ENCODE assay signal across 8 cellular contexts in genomic region chr14:94174622-94175402, GRCh38. TPM values are rescaled to one million over a fixed set of nuclear protein-coding genes. Genes with fewer than 3 reads are reported as not detected.
DNase-seq lines count a peak whose midpoint lies in the region; ATAC-seq and TF ChIP-seq lines count a peak whose summit lies in the region.

No MANE protein-coding gene starts in this region.

- peak overlapping the region; percentile 13 for H3K4me2 ChIP-seq in neural cell (ENCODE audit: low read length)

- peak overlapping the region; percentile 94 for H3K4me3 Mint-ChIP-seq in T-helper 17 cell

- peaks cover 0 to 5% of the 10 kb centered on the region in 2 donors for H3K27me3 ChIP-seq in esophagus (ENCODE audit: control insufficient read depth in 1 of 2, insufficient read depth in 2 of 2, low read length in 2 of 2)
- peaks cover 30% of the 10 kb centered on the region for H3K27me3 ChIP-seq in neural cell (ENCODE audit: insufficient read depth, low read depth, low read length)

- no peaks in the 10 kb centered on the region for H3K36me3 Mint-ChIP-seq in T-helper 17 cell (ENCODE audit: low read depth)

- ATAC-seq in T-helper 17 cell (no peak), GM18909 (IDR thresholded peaks at IDR 0.05; ENCODE audit: poor library complexity, unreplicated experiment) (no peak)

- no peak for TF ChIP-seq RAD21 in neural cell (conservative IDR thresholded peaks at IDR 0.05)

- H3K9me2 ChIP-seq in neural cell (ENCODE audit: insufficient read depth, low read length), result no peaks in the 10 kb centered on the region

- peaks cover 0 to 9% of the 10 kb centered on the region in 2 donors for H3K4me1 ChIP-seq in esophagus (ENCODE audit: control insufficient read depth in 2 of 2, insufficient read depth in 2 of 2, low read length in 1 of 2)

- no peak for TF ChIP-seq CTCF in neural cell (IDR thresholded peaks at IDR 0.05; ENCODE audit: poor library complexity, severe bottlenecking)

- H3K4me3 ChIP-seq in esophagus (ENCODE audit: low read depth in 1 of 2, low read length in 2 of 2) (peak overlapping the region; percentile 62 to 64), neural cell (ENCODE audit: low read length) (peak overlapping the region; percentile 77)

- H3K27ac ChIP-seq in esophagus (ENCODE audit: low read depth in 2 of 2, low read length in 1 of 2) (no peak overlapping the region), neural cell (ENCODE audit: low read length) (no peak overlapping the region)

- peaks cover 23% of the 10 kb centered on the region for H3K4me1 Mint-ChIP-seq in T-helper 17 cell

- DNase-seq in NCI-H748 (lab: John Stamatoyannopoulos, UW; ENCODE audit: unreplicated experiment), result peak; percentile 69
- no peak for DNase-seq in NCI-H748 treated with DMSO at 0.1 percent for 48 hours (lab: John Stamatoyannopoulos, UW)
- no peak for DNase-seq in T-helper 17 cell
- no peak for DNase-seq in hippocampal formation (lab: John Stamatoyannopoulos, UW)
- DNase-seq in MV-4-11 (lab: John Stamatoyannopoulos, UW), result no peak

- 2 to 3% methylated on average over 41 to 55 of the region's 55 CpGs for WGBS in esophagus, 2 donors

- H4K20me1 ChIP-seq in neural cell (ENCODE audit: insufficient read depth), result no peaks in the 10 kb centered on the region

- H3K36me3 ChIP-seq in esophagus (ENCODE audit: control insufficient read depth in 2 of 2, insufficient read depth in 2 of 2, low read length in 1 of 2) (no peaks in the 10 kb centered on the region), neural cell (ENCODE audit: insufficient read depth, low read length) (no peaks in the 10 kb centered on the region)

- H3F3A ChIP-seq in neural cell (ENCODE audit: insufficient read depth, low read length, poor library complexity, severe bottlenecking), result no peaks in the 10 kb centered on the region

- no peak overlapping the region for H2AFZ ChIP-seq in neural cell (ENCODE audit: low read depth, low read length)

- peak overlapping the region; percentile 92 for H3K27ac Mint-ChIP-seq in T-helper 17 cell

- H3K9me3 ChIP-seq in T-helper 17 cell (ENCODE audit: control insufficient read depth, low read length, poor library complexity, severe bottlenecking) (no peaks in the 10 kb centered on the region), esophagus (ENCODE audit: control insufficient read depth in 2 of 2, insufficient read depth in 1 of 2, low read depth in 1 of 2, low read length in 1 of 2) (no peaks in the 10 kb centered on the region), neural cell (ENCODE audit: low read length) (no peaks in the 10 kb centered on the region)

- peaks cover 14% of the 10 kb centered on the region for H3K27me3 Mint-ChIP-seq in T-helper 17 cell

- no peak for TF ChIP-seq EP300 in neural cell (conservative IDR thresholded peaks at IDR 0.05; ENCODE audit: poor library complexity, severe bottlenecking)

- H3K9ac ChIP-seq in neural cell (ENCODE audit: low read length), result peak overlapping the region; percentile 57

- H3K79me2 ChIP-seq in neural cell (replicated peaks; ENCODE audit: insufficient read depth, low read length), result no peaks in the 10 kb centered on the region

TF ChIP-seq in neural cell, 6 proteins besides CTCF, POLR2A, EP300 and RAD21:
- TF ChIP-seq REST (IDR thresholded peaks at IDR 0.05; ENCODE audit: borderline replicate concordance) (no peak), EZH2 (IDR thresholded peaks at IDR 0.05; ENCODE audit: borderline replicate concordance, insufficient read depth, low read length, poor library complexity, severe bottlenecking) (no peak), TAF1 (IDR thresholded peaks at IDR 0.05; ENCODE audit: low read depth) (no peak), POLR2AphosphoS5 (IDR thresholded peaks at IDR 0.05) (no peak), SMC3 (conservative IDR thresholded peaks at IDR 0.05; ENCODE audit: poor library complexity) (no peak), MXI1 (conservative IDR thresholded peaks at IDR 0.05; ENCODE audit: poor library complexity, severe bottlenecking) (no peak)
TF ChIP-seq in neural cell: peak in this region for 0.

RNA-seq across cellular contexts. Expression of gene PPP4R4, which starts 0.7 kb away (rescaled TPM):
- 1 to 10 TPM; 2.6 to 6.7 TPM for total RNA-seq in T-helper 17 cell
- under 1 TPM; 0.08 to 0.09 TPM for polyA plus RNA-seq in esophagus
- 4.8 and 5.9 TPM in 2 replicates for polyA plus RNA-seq in neural cell
- polyA minus RNA-seq in neural cell, result 7.8 and 10.3 TPM in 2 replicates

RNA-seq across cellular contexts. Expression of gene IFI27L2, which starts 45.4 kb away (rescaled TPM):
- 10 to 100 TPM; 21.5 to 25.8 TPM for total RNA-seq in T-helper 17 cell
- polyA plus RNA-seq in esophagus (100 to 1,000 TPM in 1 of 2 donors, 10 to 100 TPM in 1; 51.4 to 112 TPM), neural cell (15.3 and 23.7 TPM in 2 replicates)
- 2.2 TPM in 2 replicates for polyA minus RNA-seq in neural cell
